Comparison of ENCODE assay signal across 8 cellular contexts in genomic region chr10:95289003-95289920, GRCh38. TPM values are rescaled to one million over a fixed set of nuclear protein-coding genes. Genes with fewer than 3 reads are reported as not detected.
DNase-seq lines count a peak whose midpoint lies in the region; ATAC-seq and TF ChIP-seq lines count a peak whose summit lies in the region.

No MANE protein-coding gene starts in this region.

- peaks cover 0 to 9% (median 0%) of the 10 kb centered on the region in 4 donors for H3K27me3 ChIP-seq in esophagus squamous epithelium
- H3K27me3 ChIP-seq in neural cell (ENCODE audit: insufficient read depth, low read depth, low read length): peaks cover 28% of the 10 kb centered on the region

- no peak for DNase-seq in activated naive CD4-positive, alpha-beta T cell treated with anti-CD3 and anti-CD28 coated beads, Interleukin-2, amount 10 ng/mL, durations not matched to agents 7 days and 5 days
- no peak for DNase-seq in activated naive CD4-positive, alpha-beta T cell treated with anti-CD3 and anti-CD28 coated beads, Interleukin-2, amount 50 U/mL, for 72 hours (ENCODE audit: low spot score in 2 of 2)
- DNase-seq in RPMI7951 (ENCODE audit: low read depth) (peak; percentile 62), esophagus squamous epithelium (lab: John Stamatoyannopoulos, UW) (no peak), ureter (ENCODE audit: low spot score) (no peak)
- DNase-seq in activated effector memory CD4-positive, alpha-beta T cell treated with anti-CD3 and anti-CD28 coated beads, Interleukin-2, amount 50 U/mL, for 16 hours: no peak

- peak; percentile 38 for TF ChIP-seq EP300 in neural cell (conservative IDR thresholded peaks at IDR 0.05; ENCODE audit: poor library complexity, severe bottlenecking)

- no peaks in the 10 kb centered on the region for H4K20me1 ChIP-seq in neural cell (ENCODE audit: insufficient read depth)

- H3K4me2 ChIP-seq in neural cell (ENCODE audit: low read length): no peak overlapping the region

- TF ChIP-seq RAD21 in neural cell (conservative IDR thresholded peaks at IDR 0.05): no peak

- WGBS in esophagus squamous epithelium, 2 donors: 29 to 42% methylated on average over 12 of the region's 12 CpGs

- ATAC-seq in activated naive CD4-positive, alpha-beta T cell treated with anti-CD3 and anti-CD28 coated beads, Interleukin-2, amount 50 U/mL, for 72 hours: no peak
- ATAC-seq in HG02763 (IDR thresholded peaks at IDR 0.05; ENCODE audit: unreplicated experiment): no peak

- no peak overlapping the region for H2AFZ ChIP-seq in neural cell (ENCODE audit: low read depth, low read length)

- peak in 4 of 6 experiments; percentile 24 to 41 (median 26) for TF ChIP-seq CTCF in esophagus squamous epithelium (IDR thresholded peaks at IDR 0.05)
- no peak for TF ChIP-seq CTCF in neural cell (IDR thresholded peaks at IDR 0.05; ENCODE audit: poor library complexity, severe bottlenecking)

- H3K36me3 ChIP-seq in esophagus squamous epithelium (no peaks in the 10 kb centered on the region), neural cell (ENCODE audit: insufficient read depth, low read length) (no peaks in the 10 kb centered on the region)

- TF ChIP-seq POLR2A in esophagus squamous epithelium (IDR thresholded peaks at IDR 0.05): no peak

- no peaks in the 10 kb centered on the region for H3F3A ChIP-seq in neural cell (ENCODE audit: insufficient read depth, low read length, poor library complexity, severe bottlenecking)

- H3K9ac ChIP-seq in neural cell (ENCODE audit: low read length): no peak overlapping the region

- peak overlapping the region; percentile 81 for H3K4me3 Mint-ChIP-seq in activated naive CD4-positive, alpha-beta T cell treated with anti-CD3 and anti-CD28 coated beads, Interleukin-2, amount 10 ng/mL, durations not matched to agents 7 days and 5 days

- H3K4me1 Mint-ChIP-seq in activated naive CD4-positive, alpha-beta T cell treated with anti-CD3 and anti-CD28 coated beads, Interleukin-2, amount 10 ng/mL, durations not matched to agents 7 days and 5 days: peaks cover 46% of the 10 kb centered on the region

- H3K27ac ChIP-seq in esophagus squamous epithelium (peak overlapping the region; percentile 89 to 96 (median 94)), neural cell (ENCODE audit: low read length) (no peak overlapping the region)

- intact Hi-C loops in esophagus squamous epithelium (cut with DNase I): no loop called here

- H3K27me3 Mint-ChIP-seq in activated naive CD4-positive, alpha-beta T cell treated with anti-CD3 and anti-CD28 coated beads, Interleukin-2, amount 10 ng/mL, durations not matched to agents 7 days and 5 days: peaks cover 63% of the 10 kb centered on the region

- no peaks in the 10 kb centered on the region for H3K9me3 Mint-ChIP-seq in activated naive CD4-positive, alpha-beta T cell treated with anti-CD3 and anti-CD28 coated beads, Interleukin-2, amount 10 ng/mL, durations not matched to agents 7 days and 5 days
- H3K9me3 Mint-ChIP-seq in activated naive CD4-positive, alpha-beta T cell treated with anti-CD3 and anti-CD28 coated beads, Interleukin-2, amount 50 U/mL, for 72 hours: no peaks in the 10 kb centered on the region

- CTCF ChIA-PET in activated naive CD4-positive, alpha-beta T cell treated with anti-CD3 and anti-CD28 coated beads, Interleukin-2, amount 10 ng/mL, durations not matched to agents 7 days and 5 days (lab: Charles Lee): interaction anchor here (1.1 to 1.3 kb wide), 3 partner anchors 47 to 85 kb away, joined by 3 read pairs; no protein-coding TSS in a partner anchor

- H3K27ac Mint-ChIP-seq in activated naive CD4-positive, alpha-beta T cell treated with anti-CD3 and anti-CD28 coated beads, Interleukin-2, amount 10 ng/mL, durations not matched to agents 7 days and 5 days: no peak overlapping the region
- no peak overlapping the region for H3K27ac Mint-ChIP-seq in activated naive CD4-positive, alpha-beta T cell treated with anti-CD3 and anti-CD28 coated beads, Interleukin-2, amount 50 U/mL, for 72 hours

- no peaks in the 10 kb centered on the region for H3K9me3 ChIP-seq in esophagus squamous epithelium
- no peaks in the 10 kb centered on the region for H3K9me3 ChIP-seq in neural cell (ENCODE audit: low read length)

- H3K4me1 ChIP-seq in esophagus squamous epithelium: peaks cover 18 to 69% (median 28%) of the 10 kb centered on the region in 3 donors

- no peaks in the 10 kb centered on the region for H3K9me2 ChIP-seq in neural cell (ENCODE audit: insufficient read depth, low read length)

- peaks cover 2% of the 10 kb centered on the region for H3K36me3 Mint-ChIP-seq in activated naive CD4-positive, alpha-beta T cell treated with anti-CD3 and anti-CD28 coated beads, Interleukin-2, amount 10 ng/mL, durations not matched to agents 7 days and 5 days
- H3K36me3 Mint-ChIP-seq in activated naive CD4-positive, alpha-beta T cell treated with anti-CD3 and anti-CD28 coated beads, Interleukin-2, amount 50 U/mL, for 72 hours: peaks cover 6 to 10% of the 10 kb centered on the region in 2 donors

- H3K79me2 ChIP-seq in neural cell (replicated peaks; ENCODE audit: insufficient read depth, low read length): no peaks in the 10 kb centered on the region

- H3K4me3 ChIP-seq in esophagus squamous epithelium (peak overlapping the region; percentile 62 to 98 (median 75)), neural cell (ENCODE audit: low read length) (peak overlapping the region; percentile 72)

TF ChIP-seq in neural cell, 6 proteins besides CTCF, POLR2A, EP300 and RAD21:
- TF ChIP-seq SMC3 (conservative IDR thresholded peaks at IDR 0.05; ENCODE audit: poor library complexity) (no peak), POLR2AphosphoS5 (IDR thresholded peaks at IDR 0.05) (peak; percentile 83)

RNA-seq across cellular contexts. Expression of gene PDLIM1, which starts 1.5 kb away (rescaled TPM):
- 1 to 10 TPM in 1 of 2 donors, not detected in 1; 4.2 TPM for total RNA-seq in activated naive CD4-positive, alpha-beta T cell treated with anti-CD3 and anti-CD28 coated beads, Interleukin-2, amount 50 U/mL, for 72 hours
- 38.4 and 38.8 TPM in 2 replicates for total RNA-seq in RPMI7951 (2014; rRNA removed; shearing (Covaris generic))
- 100 to 1,000 TPM in 1 of 4 donors, 10 to 100 TPM in 3; 59.5 to 142 (median 79.2) TPM for total RNA-seq in esophagus squamous epithelium
- polyA plus RNA-seq in neural cell: 1.0 and 1.5 TPM in 2 replicates
- 0.49 and 1.3 TPM in 2 replicates for polyA minus RNA-seq in neural cell
- total RNA-seq in ureter: 405 TPM
